ENCODE assay signal across 18 cellular contexts in the genomic region with DNA sequence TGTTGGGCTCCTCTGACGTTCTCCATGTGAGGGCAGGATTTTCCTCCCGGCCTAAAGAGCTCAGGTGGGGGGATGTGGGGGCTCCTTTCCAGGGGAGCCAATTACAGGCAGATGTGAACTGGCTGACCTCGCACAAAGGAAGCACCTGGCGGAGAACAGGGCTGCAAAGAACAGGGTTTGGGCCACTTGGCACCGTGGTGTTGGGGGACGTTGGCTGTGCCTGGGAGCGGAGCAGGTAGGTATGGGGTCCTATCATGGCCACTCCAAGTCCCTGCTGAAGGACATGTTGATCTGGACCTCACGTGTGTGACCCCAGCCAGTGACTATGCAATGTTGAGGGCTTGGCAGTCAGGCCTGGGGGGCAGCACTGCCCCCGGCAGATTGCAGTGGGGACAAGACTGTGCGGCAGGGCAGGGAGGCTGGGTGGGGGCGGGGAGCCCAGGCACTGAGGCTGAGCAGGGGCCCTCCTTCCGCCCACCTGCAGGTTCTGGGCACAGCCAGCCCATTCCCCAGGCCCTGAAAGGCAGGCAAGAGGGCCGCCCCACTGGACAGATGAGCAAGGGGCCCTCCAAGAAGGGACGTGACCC. TPM values are rescaled to one million over a fixed set of nuclear protein-coding genes. Genes with fewer than 3 reads are reported as not detected.
DNase-seq lines count a peak whose midpoint lies in the region; ATAC-seq, FAIRE-seq and TF ChIP-seq lines count a peak whose summit lies in the region.
"Had no signal": no experiment of that assay in that cellular context is flagged by ENCODE, and none has a peak within 500 bp of the region (broad histone marks: within the 10 kb centered on the region; RNA-seq: fewer than 3 reads in every experiment).

No MANE protein-coding gene starts in this region.

- DNase-seq in K562 (ENCODE audit: extremely low read depth in 1 of 4, low spot score in 3 of 4) (peak in 3 of 4 experiments; percentile 65 to 70 (median 66)), substantia nigra (lab: John Stamatoyannopoulos, UW) (no peak), GM23248 (no peak), body of pancreas (no peak)
- no peak for DNase-seq in naive thymus-derived CD4-positive, alpha-beta T cell
- DNase-seq: Calu3, COR-L47, DND-41, H9, HFFc6 had no signal

- peaks cover 16 to 59% (median 27%) of the 10 kb centered on the region in 11 experiments for H3K27me3 ChIP-seq in BLaER1 treated with 17β-estradiol and CSF1 and Interleukin-3, amounts not matched to agents 10 nM and 100 nM
- H3K27me3 ChIP-seq in K562 (ENCODE audit: control insufficient read depth in 2 of 2, insufficient read depth in 2 of 2, low read length in 2 of 2) = peaks cover 97 to 100% of the 10 kb centered on the region in 2 experiments
- 0 out of 2 replicates have a peak, but pooled peaks cover 4% of the 10 kb centered on the region for H3K27me3 ChIP-seq in GM23248 (replicated peaks; ENCODE audit: insufficient read depth)
- no peaks in the 10 kb centered on the region for H3K27me3 ChIP-seq in naive thymus-derived CD4-positive, alpha-beta T cell (ENCODE audit: control insufficient read depth in 2 of 2, insufficient read depth in 2 of 2, low read length in 2 of 2)
- no peaks in the 10 kb centered on the region for H3K27me3 ChIP-seq in body of pancreas

- intact Hi-C loops in K562 (cut with micrococcal nuclease) (no loop called here), body of pancreas (cut with DNase I) (no loop called here)
- intact Hi-C loops in naive thymus-derived CD4-positive, alpha-beta T cell (cut with micrococcal nuclease) = no loop called here

- no peaks in the 10 kb centered on the region for H3K9me2 ChIP-seq in GM23248 (ENCODE audit: insufficient read depth)

- H3K9me3 ChIP-seq in BLaER1 treated with 17β-estradiol and CSF1 and Interleukin-3, amounts not matched to agents 10 nM and 100 nM (replicated peaks in 1 of 11) = no peaks in the 10 kb centered on the region
- H3K9me3 ChIP-seq in K562 (replicated peaks; ENCODE audit: control insufficient read depth, insufficient read depth, low read depth, low read length) (no peaks in the 10 kb centered on the region), GM23248 (ENCODE audit: low read depth) (no peaks in the 10 kb centered on the region), body of pancreas (no peaks in the 10 kb centered on the region)
- H3K9me3 ChIP-seq in naive thymus-derived CD4-positive, alpha-beta T cell (ENCODE audit: control insufficient read depth in 2 of 3, low read length in 3 of 3) = no peaks in the 10 kb centered on the region

- H2AFZ ChIP-seq in K562 (ENCODE audit: low read depth, low read length) (no peak overlapping the region), GM23248 (no peak overlapping the region)

- WGBS in K562 (ENCODE audit: insufficient coverage, low coverage, missing lambda C conversion rate) = 3% methylated on average over 14 of the region's 14 CpGs
- 66 to 68% methylated on average over 12 to 13 of the region's 14 CpGs for WGBS in GM23248 (ENCODE audit: low coverage in 1 of 2, low lambda C conversion rate in 2 of 2, missing lambda C conversion rate in 2 of 2), 2 experiments
- 46 to 70% methylated on average over 4 to 7 of the region's 14 CpGs for WGBS in body of pancreas, 2 donors

- H3K9ac ChIP-seq in BLaER1 treated with 17β-estradiol and CSF1 and Interleukin-3, amounts not matched to agents 10 nM and 100 nM = peak overlapping the region in 3 of 11 experiments; percentile 0 to 13 (median 13); a peak in 1 of 22 replicates
- H3K9ac ChIP-seq in K562 (ENCODE audit: insufficient read depth in 1 of 2, low read depth in 2 of 2, low read length in 2 of 2) (peak overlapping the region in 1 of 2 experiments; percentile 11; a peak in 1 of 4 replicates), GM23248 (no peak overlapping the region)

- TF ChIP-seq RAD21 in K562 (CRISPR knock-in tag; conservative IDR thresholded peaks at IDR 0.05 in 1 of 2, IDR thresholded peaks at IDR 0.05 in 1 of 2) = no peak

- FAIRE-seq in K562 (lab: Jason Lieb, UNC) = no peak
- FAIRE-seq: G401.6, GM12892 had no signal

- H3K4me1 Mint-ChIP-seq in naive thymus-derived CD4-positive, alpha-beta T cell = no peaks in the 10 kb centered on the region
- H3K4me1 Mint-ChIP-seq: CD4-positive, alpha-beta memory T cell had no signal

- peaks cover 4% of the 10 kb centered on the region for H3K9me1 ChIP-seq in K562 (ENCODE audit: control insufficient read depth, insufficient read depth, low read length)

- no peak for TF ChIP-seq POLR2A in K562 (conservative IDR thresholded peaks at IDR 0.05)
- no peak for TF ChIP-seq POLR2A in body of pancreas (IDR thresholded peaks at IDR 0.05)

- in situ Hi-C loops in K562 (cut with MboI) (no loop called here), GM23248 (cut with MboI) (no loop called here)

- H3K27ac ChIP-seq in BLaER1 treated with 17β-estradiol and CSF1 and Interleukin-3, amounts not matched to agents 10 nM and 100 nM = no peak overlapping the region
- no peak overlapping the region for H3K27ac ChIP-seq in K562 (ENCODE audit: extremely low read depth, low read depth, low read length)
- H3K27ac ChIP-seq in substantia nigra (ENCODE audit: low read depth, low read length, poor library complexity, severe bottlenecking) = peak overlapping the region; percentile 78
- H3K27ac ChIP-seq in GM23248 = no peak overlapping the region
- H3K27ac ChIP-seq in naive thymus-derived CD4-positive, alpha-beta T cell (ENCODE audit: low read depth, low read length) = no peak overlapping the region
- no peak overlapping the region for H3K27ac ChIP-seq in body of pancreas

- no peaks in the 10 kb centered on the region for H3K36me3 ChIP-seq in BLaER1 treated with 17β-estradiol and CSF1 and Interleukin-3, amounts not matched to agents 10 nM and 100 nM
- H3K36me3 ChIP-seq in K562 (ENCODE audit: control insufficient read depth, insufficient read depth, low read length) (no peaks in the 10 kb centered on the region), GM23248 (ENCODE audit: low read depth) (no peaks in the 10 kb centered on the region), body of pancreas (replicated peaks in 1 of 2; ENCODE audit: insufficient read depth in 1 of 2, low read depth in 2 of 2) (no peaks in the 10 kb centered on the region)
- H3K36me3 ChIP-seq in naive thymus-derived CD4-positive, alpha-beta T cell (ENCODE audit: control insufficient read depth in 2 of 3, insufficient read depth in 3 of 3, low read length in 3 of 3) = no peaks in the 10 kb centered on the region

- peaks cover 0 to 86% (median 68%) of the 10 kb centered on the region in 10 experiments; a peak in 17 of 20 replicates for H3K4me1 ChIP-seq in BLaER1 treated with 17β-estradiol and CSF1 and Interleukin-3, amounts not matched to agents 10 nM and 100 nM
- H3K4me1 ChIP-seq in K562 (replicated peaks in 1 of 2; ENCODE audit: control insufficient read depth in 2 of 2, insufficient read depth in 2 of 2, low read length in 2 of 2) (peaks cover 0 to 57% of the 10 kb centered on the region in 2 experiments; a peak in 2 of 5 replicates), GM23248 (ENCODE audit: insufficient read depth) (no peaks in the 10 kb centered on the region), body of pancreas (no peaks in the 10 kb centered on the region)
- no peaks in the 10 kb centered on the region for H3K4me1 ChIP-seq in naive thymus-derived CD4-positive, alpha-beta T cell (ENCODE audit: control insufficient read depth in 2 of 2, insufficient read depth in 2 of 2, low read length in 2 of 2)

- no peak for TF ChIP-seq EP300 in K562 (IDR thresholded peaks at IDR 0.05; ENCODE audit: low read length)

- CTCF ChIA-PET in K562 (lab: Yijun Ruan, JAX; ENCODE audit: low intra/inter-chr PET ratio) = interaction anchor here (0.6 kb wide), 1 partner anchor 127 kb away, joined by 3 read pairs; no protein-coding TSS in a partner anchor
- CTCF ChIA-PET in naive thymus-derived CD4-positive, alpha-beta T cell (lab: Charles Lee) = no interaction called here

- H3K79me2 ChIP-seq in K562 (ENCODE audit: control insufficient read depth, insufficient read depth, low read length) (no peaks in the 10 kb centered on the region), GM23248 (ENCODE audit: insufficient read depth) (no peaks in the 10 kb centered on the region)

- H3K27me3 Mint-ChIP-seq in naive thymus-derived CD4-positive, alpha-beta T cell = peaks cover 0 to 21% (median 0%) of the 10 kb centered on the region in 5 donors

- H3K36me3 Mint-ChIP-seq in naive thymus-derived CD4-positive, alpha-beta T cell = no peaks in the 10 kb centered on the region
- H3K36me3 Mint-ChIP-seq: CD4-positive, alpha-beta memory T cell had no signal

- ATAC-seq in K562 = no peak
- ATAC-seq in naive thymus-derived CD4-positive, alpha-beta T cell = no peak
- no peak for ATAC-seq in body of pancreas
- ATAC-seq: HCT116 had no signal

- H3K4me3 Mint-ChIP-seq in naive thymus-derived CD4-positive, alpha-beta T cell = no peak overlapping the region
- H3K4me3 Mint-ChIP-seq: CD4-positive, alpha-beta memory T cell; H9; HFFc6 had no signal

- POLR2A ChIA-PET in K562 (lab: Yijun Ruan, JAX) = interaction anchor here (0.6 to 26.8 kb wide), 7 partner anchors 5 to 454 kb away, joined by 3 to 582 read pairs (median 20); partner anchors contain the start of gene QRFP
- POLR2A ChIA-PET in naive thymus-derived CD4-positive, alpha-beta T cell (lab: Charles Lee) = no interaction called here

- BruUV-seq in K562 (replicated peaks; lab: Mats Ljungman, UMichigan) = no TSS peak

- peak overlapping the region in 9 of 11 experiments; percentile 21 to 80 (median 61); a peak in 17 of 22 replicates for H3K4me2 ChIP-seq in BLaER1 treated with 17β-estradiol and CSF1 and Interleukin-3, amounts not matched to agents 10 nM and 100 nM
- H3K4me2 ChIP-seq in K562 (ENCODE audit: insufficient read depth, low read length) (no peak overlapping the region), GM23248 (ENCODE audit: unreplicated experiment) (no peak overlapping the region)

- H4K20me1 ChIP-seq in BLaER1 treated with 17β-estradiol and CSF1 and Interleukin-3, amounts not matched to agents 10 nM and 100 nM = peaks cover 0 to 34% (median under 1%) of the 10 kb centered on the region in 11 experiments; a peak in 7 of 22 replicates
- H4K20me1 ChIP-seq in K562 (replicated peaks; ENCODE audit: control insufficient read depth, insufficient read depth, low read length) = peaks cover 93% of the 10 kb centered on the region
- H4K20me1 ChIP-seq in GM23248 (ENCODE audit: insufficient read depth) = no peaks in the 10 kb centered on the region

- TF ChIP-seq CTCF in K562 (IDR thresholded peaks at IDR 0.05 in 2 of 3, conservative IDR thresholded peaks at IDR 0.05 in 1 of 3; ENCODE audit: insufficient read depth in 2 of 3, low read depth in 1 of 3, low read length in 3 of 3) (no peak), body of pancreas (IDR thresholded peaks at IDR 0.05) (no peak)

- H3K27ac Mint-ChIP-seq in naive thymus-derived CD4-positive, alpha-beta T cell = no peak overlapping the region
- H3K27ac Mint-ChIP-seq: CD4-positive, alpha-beta memory T cell; H9; HFFc6 had no signal

- H3K4me3 ChIP-seq in BLaER1 treated with 17β-estradiol and CSF1 and Interleukin-3, amounts not matched to agents 10 nM and 100 nM = no peak overlapping the region
- H3K4me3 ChIP-seq in K562 (no peak overlapping the region), GM23248 (no peak overlapping the region), body of pancreas (no peak overlapping the region)
- H3K4me3 ChIP-seq in naive thymus-derived CD4-positive, alpha-beta T cell (ENCODE audit: low read length) = no peak overlapping the region

- no peaks in the 10 kb centered on the region for H3F3A ChIP-seq in GM23248 (ENCODE audit: insufficient read depth)

- H3K9me3 Mint-ChIP-seq in naive thymus-derived CD4-positive, alpha-beta T cell = no peaks in the 10 kb centered on the region
- H3K9me3 Mint-ChIP-seq: CD4-positive, alpha-beta memory T cell; H9; HFFc6 had no signal

RNA-seq across cellular contexts. Expression of gene FIBCD1, which starts 19.4 kb away (rescaled TPM):
- total RNA-seq in K562 (2011; cell fraction: chromatin; rRNA removed; ENCODE audit: low replicate concordance) = 0.21 TPM in 1 of 2 replicates, not detected in the other
- not detected in 2 replicates for total RNA-seq in K562 (2011; cell fraction: nucleolus; rRNA removed)
- not detected in 2 replicates for total RNA-seq in K562 (2011; cell fraction: nucleoplasm; rRNA removed)
- 1.00 and 2.1 TPM in 2 replicates for total RNA-seq in K562 (2014; rRNA removed)
- 0.95 TPM in 1 of 2 replicates, not detected in the other for total RNA-seq in K562 (2014; rRNA removed; fragmentation: Illumina TruSeq; extraction: Trizol)
- not detected in 2 replicates for total RNA-seq in K562 (2015; rRNA removed; fragmentation: Illumina TruSeq; extraction: Trizol)
- total RNA-seq in K562 (2021) = 0.71 and 1.5 TPM in 2 replicates
- 0.79 and 1.2 TPM in 2 replicates for polyA plus RNA-seq in K562 (2011; rRNA removed)
- 2.1 and 3.8 TPM in 2 replicates for polyA plus RNA-seq in K562 (2011; cell fraction: cytosol; rRNA removed)
- polyA plus RNA-seq in K562 (2011; cell fraction: nucleus; rRNA removed) = 1.2 TPM in 2 replicates
- 0.91 and 1.3 TPM in 2 replicates for polyA plus RNA-seq in K562 (2012)
- not detected in 2 replicates for polyA plus RNA-seq in K562 (2014; fragmentation: Illumina TruSeq; extraction: Trizol)
- polyA plus RNA-seq in K562 (2014; fragmentation: Nextera tagmentation; extraction: Ambion mirVana) = not detected
- 0.53 and 2.7 TPM in 2 replicates for polyA plus RNA-seq in K562 (2014; rRNA removed)
- not detected in 2 replicates for polyA minus RNA-seq in K562 (2011; rRNA and poly(A)+ RNA removed)
- polyA minus RNA-seq in K562 (2011; cell fraction: cytosol; rRNA and poly(A)+ RNA removed) = not detected in 2 replicates
- polyA minus RNA-seq in K562 (2011; cell fraction: nucleus; rRNA and poly(A)+ RNA removed) = 0.67 TPM in 1 of 2 replicates, not detected in the other
- 20.2 and 20.9 TPM in 2 replicates for total RNA-seq in GM23248 (2014; rRNA removed; shearing (Covaris generic))
- 21.4 and 23.7 TPM in 2 replicates for polyA plus RNA-seq in GM23248 (2016; fragmentation: Nextera tagmentation; extraction: Ambion mirVana)
- not detected for total RNA-seq in naive thymus-derived CD4-positive, alpha-beta T cell
- polyA plus RNA-seq in naive thymus-derived CD4-positive, alpha-beta T cell = not detected
- total RNA-seq in body of pancreas = under 1 TPM in 1 of 2 donors, not detected in 1; 0.78 TPM
- total RNA-seq: CD4-positive, alpha-beta memory T cell had no signal
- polyA plus RNA-seq: CD4-positive, alpha-beta memory T cell had no signal

RNA-seq across cellular contexts. Expression of gene QRFP, which starts 23.0 kb away (rescaled TPM):
- not detected in 2 replicates for total RNA-seq in K562 (2011; cell fraction: chromatin; rRNA removed; ENCODE audit: low replicate concordance)
- total RNA-seq in K562 (2011; cell fraction: nucleolus; rRNA removed) = not detected in 2 replicates
- total RNA-seq in K562 (2011; cell fraction: nucleoplasm; rRNA removed) = not detected in 2 replicates
- not detected in 2 replicates for total RNA-seq in K562 (2014; rRNA removed)
- total RNA-seq in K562 (2014; rRNA removed; fragmentation: Illumina TruSeq; extraction: Trizol) = not detected in 2 replicates
- total RNA-seq in K562 (2015; rRNA removed; fragmentation: Illumina TruSeq; extraction: Trizol) = not detected in 2 replicates
- total RNA-seq in K562 (2021) = not detected in 2 replicates
- not detected in 2 replicates for polyA plus RNA-seq in K562 (2011; rRNA removed)
- not detected in 2 replicates for polyA plus RNA-seq in K562 (2011; cell fraction: cytosol; rRNA removed)
- polyA plus RNA-seq in K562 (2011; cell fraction: nucleus; rRNA removed) = not detected in 2 replicates
- 0.51 and 0.70 TPM in 2 replicates for polyA plus RNA-seq in K562 (2012)
- polyA plus RNA-seq in K562 (2014; fragmentation: Illumina TruSeq; extraction: Trizol) = not detected in 2 replicates
- polyA plus RNA-seq in K562 (2014; fragmentation: Nextera tagmentation; extraction: Ambion mirVana) = not detected
- polyA plus RNA-seq in K562 (2014; rRNA removed) = not detected in 2 replicates
- not detected in 2 replicates for polyA minus RNA-seq in K562 (2011; rRNA and poly(A)+ RNA removed)
- polyA minus RNA-seq in K562 (2011; cell fraction: cytosol; rRNA and poly(A)+ RNA removed) = not detected in 2 replicates
- polyA minus RNA-seq in K562 (2011; cell fraction: nucleus; rRNA and poly(A)+ RNA removed) = not detected in 2 replicates
- not detected in 2 replicates for total RNA-seq in GM23248 (2014; rRNA removed; shearing (Covaris generic))
- 0.18 and 0.53 TPM in 2 replicates for polyA plus RNA-seq in GM23248 (2016; fragmentation: Nextera tagmentation; extraction: Ambion mirVana)
- not detected for total RNA-seq in naive thymus-derived CD4-positive, alpha-beta T cell
- not detected for polyA plus RNA-seq in naive thymus-derived CD4-positive, alpha-beta T cell
- not detected for total RNA-seq in body of pancreas
- total RNA-seq: A172; A673; Calu3; CD4-positive, alpha-beta memory T cell; H4; H9; HFFc6 had no signal
- polyA plus RNA-seq: CD4-positive, alpha-beta memory T cell had no signal

Comparison
In these comparisons a context has a peak if more than half of its experiments do, and no peak if none do; other contexts are left out.
1. H3K4me2 ChIP-seq: peak in BLaER1 treated with 17β-estradiol and CSF1 and Interleukin-3, amounts not matched to agents 10 nM and 100 nM (9 of 11); none in K562 (single experiment) and GM23248 (single experiment).
2. DNase-seq: peak in K562 (3 of 4); none in substantia nigra (0 of 49), GM23248 (single experiment), naive thymus-derived CD4-positive, alpha-beta T cell (0 of 9) and body of pancreas (0 of 4).